1 cellular context compared by ENCODE assay signal in the genomic region with DNA sequence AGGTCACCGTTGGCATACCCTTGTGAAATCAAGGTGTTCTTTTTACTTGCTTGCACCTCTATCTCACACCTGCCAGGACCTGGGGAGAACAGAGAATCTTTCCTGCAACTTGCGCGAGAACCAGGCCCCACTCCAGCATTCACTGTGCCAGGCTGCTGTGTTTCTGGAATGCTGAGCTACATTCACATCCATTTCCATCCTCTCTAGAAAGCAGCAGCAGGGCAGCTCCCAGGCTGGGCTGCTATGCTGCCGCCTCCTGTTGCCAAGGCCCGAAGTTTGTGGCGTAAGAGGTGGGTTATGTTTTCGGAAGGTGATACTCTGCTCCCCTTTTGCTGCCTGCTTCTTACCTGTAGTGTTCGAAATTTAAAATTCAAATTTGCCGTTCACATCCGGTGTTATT.
TF ChIP-seq lines count a peak whose summit lies in the region.

No MANE protein-coding gene starts in this region.

TF ChIP-seq in WTC11, 78 proteins besides CTCF, POLR2A, EP300 and RAD21 (continued from another document):
- TF ChIP-seq, protein P1, sequence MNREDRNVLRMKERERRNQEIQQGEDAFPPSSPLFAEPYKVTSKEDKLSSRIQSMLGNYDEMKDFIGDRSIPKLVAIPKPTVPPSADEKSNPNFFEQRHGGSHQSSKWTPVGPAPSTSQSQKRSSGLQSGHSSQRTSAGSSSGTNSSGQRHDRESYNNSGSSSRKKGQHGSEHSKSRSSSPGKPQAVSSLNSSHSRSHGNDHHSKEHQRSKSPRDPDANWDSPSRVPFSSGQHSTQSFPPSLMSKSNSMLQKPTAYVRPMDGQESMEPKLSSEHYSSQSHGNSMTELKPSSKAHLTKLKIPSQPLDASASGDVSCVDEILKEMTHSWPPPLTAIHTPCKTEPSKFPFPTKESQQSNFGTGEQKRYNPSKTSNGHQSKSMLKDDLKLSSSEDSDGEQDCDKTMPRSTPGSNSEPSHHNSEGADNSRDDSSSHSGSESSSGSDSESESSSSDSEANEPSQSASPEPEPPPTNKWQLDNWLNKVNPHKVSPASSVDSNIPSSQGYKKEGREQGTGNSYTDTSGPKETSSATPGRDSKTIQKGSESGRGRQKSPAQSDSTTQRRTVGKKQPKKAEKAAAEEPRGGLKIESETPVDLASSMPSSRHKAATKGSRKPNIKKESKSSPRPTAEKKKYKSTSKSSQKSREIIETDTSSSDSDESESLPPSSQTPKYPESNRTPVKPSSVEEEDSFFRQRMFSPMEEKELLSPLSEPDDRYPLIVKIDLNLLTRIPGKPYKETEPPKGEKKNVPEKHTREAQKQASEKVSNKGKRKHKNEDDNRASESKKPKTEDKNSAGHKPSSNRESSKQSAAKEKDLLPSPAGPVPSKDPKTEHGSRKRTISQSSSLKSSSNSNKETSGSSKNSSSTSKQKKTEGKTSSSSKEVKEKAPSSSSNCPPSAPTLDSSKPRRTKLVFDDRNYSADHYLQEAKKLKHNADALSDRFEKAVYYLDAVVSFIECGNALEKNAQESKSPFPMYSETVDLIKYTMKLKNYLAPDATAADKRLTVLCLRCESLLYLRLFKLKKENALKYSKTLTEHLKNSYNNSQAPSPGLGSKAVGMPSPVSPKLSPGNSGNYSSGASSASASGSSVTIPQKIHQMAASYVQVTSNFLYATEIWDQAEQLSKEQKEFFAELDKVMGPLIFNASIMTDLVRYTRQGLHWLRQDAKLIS (CRISPR knock-in tag; IDR thresholded peaks at IDR 0.05; ENCODE audit: borderline replicate concordance), result no peak
- TF ChIP-seq, protein P2, sequence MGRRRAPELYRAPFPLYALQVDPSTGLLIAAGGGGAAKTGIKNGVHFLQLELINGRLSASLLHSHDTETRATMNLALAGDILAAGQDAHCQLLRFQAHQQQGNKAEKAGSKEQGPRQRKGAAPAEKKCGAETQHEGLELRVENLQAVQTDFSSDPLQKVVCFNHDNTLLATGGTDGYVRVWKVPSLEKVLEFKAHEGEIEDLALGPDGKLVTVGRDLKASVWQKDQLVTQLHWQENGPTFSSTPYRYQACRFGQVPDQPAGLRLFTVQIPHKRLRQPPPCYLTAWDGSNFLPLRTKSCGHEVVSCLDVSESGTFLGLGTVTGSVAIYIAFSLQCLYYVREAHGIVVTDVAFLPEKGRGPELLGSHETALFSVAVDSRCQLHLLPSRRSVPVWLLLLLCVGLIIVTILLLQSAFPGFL (CRISPR knock-in tag; IDR thresholded peaks at IDR 0.05; ENCODE audit: borderline replicate concordance), result no peak
- TF ChIP-seq JAZF1 (CRISPR knock-in tag; IDR thresholded peaks at IDR 0.05), result no peak
- no peak for TF ChIP-seq ETV6 (CRISPR knock-in tag; IDR thresholded peaks at IDR 0.05)
- no peak for TF ChIP-seq NR2C2 (CRISPR knock-in tag; IDR thresholded peaks at IDR 0.05)
- TF ChIP-seq ZNF416 (CRISPR knock-in tag; IDR thresholded peaks at IDR 0.05), result no peak
- TF ChIP-seq, protein P3, sequence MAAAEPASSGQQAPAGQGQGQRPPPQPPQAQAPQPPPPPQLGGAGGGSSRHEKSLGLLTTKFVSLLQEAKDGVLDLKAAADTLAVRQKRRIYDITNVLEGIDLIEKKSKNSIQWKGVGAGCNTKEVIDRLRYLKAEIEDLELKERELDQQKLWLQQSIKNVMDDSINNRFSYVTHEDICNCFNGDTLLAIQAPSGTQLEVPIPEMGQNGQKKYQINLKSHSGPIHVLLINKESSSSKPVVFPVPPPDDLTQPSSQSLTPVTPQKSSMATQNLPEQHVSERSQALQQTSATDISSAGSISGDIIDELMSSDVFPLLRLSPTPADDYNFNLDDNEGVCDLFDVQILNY (CRISPR knock-in tag; IDR thresholded peaks at IDR 0.05), result no peak
- TF ChIP-seq MXD4 (CRISPR knock-in tag; IDR thresholded peaks at IDR 0.05; ENCODE audit: borderline replicate concordance), result no peak
- TF ChIP-seq, protein P4, sequence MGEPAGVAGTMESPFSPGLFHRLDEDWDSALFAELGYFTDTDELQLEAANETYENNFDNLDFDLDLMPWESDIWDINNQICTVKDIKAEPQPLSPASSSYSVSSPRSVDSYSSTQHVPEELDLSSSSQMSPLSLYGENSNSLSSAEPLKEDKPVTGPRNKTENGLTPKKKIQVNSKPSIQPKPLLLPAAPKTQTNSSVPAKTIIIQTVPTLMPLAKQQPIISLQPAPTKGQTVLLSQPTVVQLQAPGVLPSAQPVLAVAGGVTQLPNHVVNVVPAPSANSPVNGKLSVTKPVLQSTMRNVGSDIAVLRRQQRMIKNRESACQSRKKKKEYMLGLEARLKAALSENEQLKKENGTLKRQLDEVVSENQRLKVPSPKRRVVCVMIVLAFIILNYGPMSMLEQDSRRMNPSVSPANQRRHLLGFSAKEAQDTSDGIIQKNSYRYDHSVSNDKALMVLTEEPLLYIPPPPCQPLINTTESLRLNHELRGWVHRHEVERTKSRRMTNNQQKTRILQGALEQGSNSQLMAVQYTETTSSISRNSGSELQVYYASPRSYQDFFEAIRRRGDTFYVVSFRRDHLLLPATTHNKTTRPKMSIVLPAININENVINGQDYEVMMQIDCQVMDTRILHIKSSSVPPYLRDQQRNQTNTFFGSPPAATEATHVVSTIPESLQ (CRISPR knock-in tag; IDR thresholded peaks at IDR 0.05), result no peak
- TF ChIP-seq, protein P5, sequence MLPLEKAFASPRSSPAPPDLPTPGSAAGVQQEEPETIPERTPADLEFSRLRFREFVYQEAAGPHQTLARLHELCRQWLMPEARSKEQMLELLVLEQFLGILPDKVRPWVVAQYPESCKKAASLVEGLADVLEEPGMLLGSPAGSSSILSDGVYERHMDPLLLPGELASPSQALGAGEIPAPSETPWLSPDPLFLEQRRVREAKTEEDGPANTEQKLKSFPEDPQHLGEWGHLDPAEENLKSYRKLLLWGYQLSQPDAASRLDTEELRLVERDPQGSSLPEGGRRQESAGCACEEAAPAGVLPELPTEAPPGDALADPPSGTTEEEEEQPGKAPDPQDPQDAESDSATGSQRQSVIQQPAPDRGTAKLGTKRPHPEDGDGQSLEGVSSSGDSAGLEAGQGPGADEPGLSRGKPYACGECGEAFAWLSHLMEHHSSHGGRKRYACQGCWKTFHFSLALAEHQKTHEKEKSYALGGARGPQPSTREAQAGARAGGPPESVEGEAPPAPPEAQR (CRISPR knock-in tag; IDR thresholded peaks at IDR 0.05), result no peak
